In genomic region chr3:115615451-115615850, GRCh38 we compare ENCODE assay signal across 23 cellular contexts. TPM values are rescaled to one million over a fixed set of nuclear protein-coding genes. Genes with fewer than 3 reads are reported as not detected.
"Had no signal": no experiment of that assay in that cellular context is flagged by ENCODE, and none has a peak within 500 bp of the region (broad histone marks: within the 10 kb centered on the region; RNA-seq: fewer than 3 reads in every experiment).

No MANE protein-coding gene starts in this region.

- ATAC-seq: activated naive CD8-positive, alpha-beta T cell treated with anti-CD3 and anti-CD28 coated beads, Interleukin-2, amount 50 U/mL, for 24 hours; activated T-cell treated with anti-CD3 and anti-CD28 coated beads, Interleukin-2, amount 50 U/mL, for 72 hours; left lobe of liver; lower lobe of right lung; sciatic nerve; stimulated activated effector memory CD8-positive, alpha-beta T cell treated with anti-CD3 and anti-CD28 coated beads, Interleukin-12 subunit alpha, Interleukin-12 subunit beta, amount 100 ng/mL, for 72 hours; stimulated activated naive CD8-positive, alpha-beta T cell treated with anti-CD3 and anti-CD28 coated beads, Interleukin-15, amount 100 ng/mL, for 72 hours had no signal

- H3K27me3 ChIP-seq: suprapubic skin, tibial nerve had no signal

- H3K4me1 ChIP-seq: lower lobe of right lung, suprapubic skin, tibial nerve had no signal

- FAIRE-seq: endometrium, small intestine had no signal

- DNase-seq: activated CD4-positive, alpha-beta memory T cell treated with anti-CD3 and anti-CD28 coated beads, Interleukin-2, amount 10 ng/mL, durations not matched to agents 7 days and 5 days; activated CD4-positive, alpha-beta T cell treated with anti-CD3 and anti-CD28 coated beads for 48 hours; activated gamma-delta T cell; activated naive CD4-positive, alpha-beta T cell treated with anti-CD3 and anti-CD28 coated beads, Interleukin-2, amount 50 U/mL, for 16 hours; activated naive CD8-positive, alpha-beta T cell treated with anti-CD3 and anti-CD28 coated beads, Interleukin-2, amount 50 U/mL, for 24 hours; activated T-cell treated with anti-CD3 and anti-CD28 coated beads, Interleukin-2, amount 50 U/mL, for 72 hours; immature natural killer cell; lower lobe of right lung; naive B cell; occipital lobe; small intestine; stimulated activated CD4-positive, alpha-beta T cell treated with anti-CD3 and anti-CD28 coated beads, Interleukin-2, amount 100 ng/mL, for 24 hours; stimulated activated naive CD8-positive, alpha-beta T cell treated with anti-CD3 and anti-CD28 coated beads, Interleukin-15, amount 100 ng/mL, for 72 hours; T1000 had no signal

- H3K4me3 ChIP-seq: lower lobe of right lung, suprapubic skin, tibial nerve had no signal

- H3K36me3 ChIP-seq: lower lobe of right lung, suprapubic skin, tibial nerve had no signal

- H3K9me3 ChIP-seq: suprapubic skin, tibial nerve had no signal

- H3K27ac ChIP-seq: lower lobe of right lung, suprapubic skin, tibial nerve had no signal

RNA-seq across cellular contexts. Expression of gene GAP43, which starts 7.9 kb away (rescaled TPM):
- total RNA-seq: activated CD4-positive, alpha-beta memory T cell treated with anti-CD3 and anti-CD28 coated beads, Interleukin-2, amount 10 ng/mL, durations not matched to agents 7 days and 5 days; activated T-cell treated with anti-CD3 and anti-CD28 coated beads, Interleukin-2, amount 50 U/mL, for 72 hours; epithelial cell of proximal tubule; fibroblast of villous mesenchyme; left lobe of liver; lower lobe of right lung; mesenteric fat pad; suprapubic skin had no signal
- polyA plus RNA-seq: immature natural killer cell had no signal
